ENCODE assay signal across 17 cellular contexts in genomic region chr2:219629976-219630695, GRCh38. TPM values are rescaled to one million over a fixed set of nuclear protein-coding genes. Genes with fewer than 3 reads are reported as not detected.
DNase-seq lines count a peak whose midpoint lies in the region; ATAC-seq and TF ChIP-seq lines count a peak whose summit lies in the region.
"Had no signal": no experiment of that assay in that cellular context is flagged by ENCODE, and none has a peak within 500 bp of the region (broad histone marks: within the 10 kb centered on the region; RNA-seq: fewer than 3 reads in every experiment).

No MANE protein-coding gene starts in this region.

- no peak overlapping the region for H3K4me3 ChIP-seq in adrenal gland
- H3K4me3 ChIP-seq: coronary artery, thoracic aorta had no signal

- H3K27ac ChIP-seq in adrenal gland: peak overlapping the region in 2 of 5 donors; percentile 64 to 74
- H3K27ac ChIP-seq: coronary artery, thoracic aorta had no signal

- H3K9me3 ChIP-seq in adrenal gland (replicated peaks in 1 of 3): no peaks in the 10 kb centered on the region
- H3K9me3 ChIP-seq: thoracic aorta had no signal

- ATAC-seq in left cardiac atrium: peak; percentile 65 to 67

- no peak for TF ChIP-seq POLR2A in adrenal gland (IDR thresholded peaks at IDR 0.05)

- intact Hi-C loops in adrenal gland (cut with DNase I): loop anchor here in 1 of 2 donors (5.0 kb wide), 1 partner anchor 213 kb away; the partner anchor contains the start of gene DES
- intact Hi-C loops in left cardiac atrium (cut with DNase I): no loop called here
- intact Hi-C loops in posterior vena cava (cut with DNase I): loop anchor here in 1 of 2 donors (10.0 kb wide), 1 partner anchor 775 kb away; the partner anchor contains the start of gene WNT6

- no peaks in the 10 kb centered on the region for H3K36me3 ChIP-seq in adrenal gland (replicated peaks in 1 of 2)
- H3K36me3 ChIP-seq: thoracic aorta had no signal

- no peaks in the 10 kb centered on the region for H3K27me3 ChIP-seq in adrenal gland

- DNase-seq in GM19238 (ENCODE audit: insufficient read length, low spot score) (peak; percentile 14), adrenal gland (peak in 5 of 7 donors; percentile 53 to 77 (median 65)), left cardiac atrium (peak; percentile 66), posterior vena cava (ENCODE audit: low spot score) (peak; percentile 83), hippocampal formation (lab: John Stamatoyannopoulos, UW) (no peak), SIG-M5 treated with dmso at 0.1 percent for 504 hours (lab: John Stamatoyannopoulos, UW; ENCODE audit: unreplicated experiment) (no peak), ureter (ENCODE audit: low spot score) (no peak)
- DNase-seq: activated CD4-positive, alpha-beta memory T cell treated with anti-CD3 and anti-CD28 coated beads, Interleukin-2, amount 10 ng/mL, durations not matched to agents 7 days and 5 days; activated naive CD4-positive, alpha-beta T cell treated with anti-CD3 and anti-CD28 coated beads, Interleukin-2, amount 50 U/mL, for 16 hours; NCI-H1436 treated with DMSO at 0.1 percent for 48 hours; NCI-H2171; NCI-H526; SHP77 treated with DMSO at 0.1 percent for 48 hours had no signal

- peaks cover 9 to 28% of the 10 kb centered on the region in 2 donors for H3K4me1 ChIP-seq in adrenal gland (replicated peaks in 1 of 2)

- WGBS in adrenal gland, 4 donors: 43 to 52% (median 46%) methylated on average over 14 to 20 of the region's 20 CpGs

- TF ChIP-seq CTCF in adrenal gland (IDR thresholded peaks at IDR 0.05): no peak

RNA-seq across cellular contexts. Expression of gene SLC4A3, which starts 2.7 kb away (rescaled TPM):
- total RNA-seq in adrenal gland: 10 to 100 TPM in 6 of 8 donors, 1 to 10 TPM in 2; 8.3 to 32.8 (median 15.0) TPM
- polyA plus RNA-seq in adrenal gland: 10 to 100 TPM in 2 of 3 donors, 1 to 10 TPM in 1; 5.2 to 40.5 (median 40.0) TPM
- total RNA-seq in left cardiac atrium: 100 to 1,000 TPM; 261 to 360 TPM
- total RNA-seq in posterior vena cava: 10 to 100 TPM in 1 of 2 donors, 1 to 10 TPM in 1; 6.2 to 10.1 TPM
- 12.2 TPM for total RNA-seq in ureter
- total RNA-seq: activated CD4-positive, alpha-beta memory T cell treated with anti-CD3 and anti-CD28 coated beads, Interleukin-2, amount 10 ng/mL, durations not matched to agents 7 days and 5 days; T-helper 1 cell treated with Interleukin-12 subunit alpha and Interleukin-12 subunit beta and Interleukin-4 antibody, amounts not matched to agents 30 ng/mL and 1 ng/mL, for 36 hours had no signal

RNA-seq across cellular contexts. Expression of gene STK11IP, which starts 32.5 kb away (rescaled TPM):
- 10 to 100 TPM in 6 of 8 donors, 1 to 10 TPM in 2; 5.0 to 43.7 (median 25.5) TPM for total RNA-seq in adrenal gland
- 10 to 100 TPM; 10.8 to 68.1 (median 47.6) TPM for polyA plus RNA-seq in adrenal gland
- total RNA-seq in left cardiac atrium: 10 to 100 TPM; 12.4 to 14.1 TPM
- 10 to 100 TPM; 18.6 to 22.4 TPM for total RNA-seq in posterior vena cava
- total RNA-seq in ureter: 39.5 TPM

RNA-seq across cellular contexts. Expression of gene INHA, which starts 58.0 kb away (rescaled TPM):
- total RNA-seq in adrenal gland (100 to 1,000 TPM in 2 of 8 donors, 10 to 100 TPM in 6; 24.6 to 337 (median 41.0) TPM), left cardiac atrium (10 to 100 TPM in 1 of 2 donors, 1 to 10 TPM in 1; 2.2 to 16.2 TPM), posterior vena cava (under 1 TPM in 1 of 2 donors, not detected in 1; 0.37 TPM), ureter (0.78 TPM)
- 100 to 1,000 TPM in 1 of 3 donors, 10 to 100 TPM in 2; 18.9 to 120 (median 44.6) TPM for polyA plus RNA-seq in adrenal gland
- total RNA-seq: activated CD4-positive, alpha-beta memory T cell treated with anti-CD3 and anti-CD28 coated beads, Interleukin-2, amount 10 ng/mL, durations not matched to agents 7 days and 5 days; pulmonary artery endothelial cell; T-helper 1 cell treated with Interleukin-12 subunit alpha and Interleukin-12 subunit beta and Interleukin-4 antibody, amounts not matched to agents 30 ng/mL and 1 ng/mL, for 36 hours had no signal

RNA-seq across cellular contexts. Expression of gene OBSL1, which starts 58.8 kb away (rescaled TPM):
- total RNA-seq in adrenal gland (100 to 1,000 TPM; 127 to 215 (median 169) TPM), left cardiac atrium (100 to 1,000 TPM; 121 to 187 TPM), posterior vena cava (10 to 100 TPM; 40.7 to 57.7 TPM), ureter (89.1 TPM)
- polyA plus RNA-seq in adrenal gland: 100 to 1,000 TPM in 2 of 3 donors, 10 to 100 TPM in 1; 63.9 to 427 (median 408) TPM
- total RNA-seq: activated CD4-positive, alpha-beta memory T cell treated with anti-CD3 and anti-CD28 coated beads, Interleukin-2, amount 10 ng/mL, durations not matched to agents 7 days and 5 days had no signal

Comparison
In these comparisons a context has a peak if more than half of its experiments do, and no peak if none do; other contexts are left out.
1. DNase-seq: peak in GM19238 (single experiment), adrenal gland (5 of 7), left cardiac atrium (single experiment) and posterior vena cava (single experiment); none in hippocampal formation (0 of 2), SIG-M5 treated with dmso at 0.1 percent for 504 hours (single experiment) and ureter (single experiment).
2. RNA of gene SLC4A3, which starts 2.7 kb away (total RNA-seq): 261 to 360 TPM in left cardiac atrium; 8.3 to 32.8 TPM in adrenal gland, 12.2 TPM in ureter (single experiment) and 6.2 to 10.1 TPM in posterior vena cava; every median in the first group is over 4 times any median in the second.